In genomic region chr1:47894718-47895393, GRCh38 we compare ENCODE assay signal across 12 cellular contexts.
DNase-seq lines count a peak whose midpoint lies in the region; ATAC-seq and TF ChIP-seq lines count a peak whose summit lies in the region.
"Had no signal": no experiment of that assay in that cellular context is flagged by ENCODE, and none has a peak within 500 bp of the region (broad histone marks: within the 10 kb centered on the region; RNA-seq: fewer than 3 reads in every experiment).

No MANE protein-coding gene starts in this region.

- TF ChIP-seq CTCF in stomach (IDR thresholded peaks at IDR 0.05): no peak

- no peak for TF ChIP-seq POLR2A in stomach (IDR thresholded peaks at IDR 0.05)

- H3K27ac ChIP-seq in HUES6 (ENCODE audit: low read depth, low read length) (no peak overlapping the region), right cardiac atrium (ENCODE audit: low read length) (no peak overlapping the region), stomach (no peak overlapping the region)
- H3K27ac ChIP-seq: suprapubic skin had no signal

- H3K4me3 ChIP-seq in HUES6 (ENCODE audit: low read depth, low read length) (peak overlapping the region; percentile 29), right cardiac atrium (ENCODE audit: low read length) (no peak overlapping the region), stomach (no peak overlapping the region)
- H3K4me3 ChIP-seq: suprapubic skin had no signal

- H3K27me3 ChIP-seq in HUES6 (ENCODE audit: control insufficient read depth, insufficient read depth, low read length) (peaks cover 31% of the 10 kb centered on the region; the same call in 1 of the 2 replicates), right cardiac atrium (ENCODE audit: control insufficient read depth, insufficient read depth) (no peaks in the 10 kb centered on the region), stomach (no peaks in the 10 kb centered on the region)
- H3K27me3 ChIP-seq: suprapubic skin had no signal

- TF ChIP-seq EP300 in stomach (IDR thresholded peaks at IDR 0.05): no peak

- ATAC-seq in right cardiac atrium (peak; percentile 72 to 82), HG03442 (IDR thresholded peaks at IDR 0.05; ENCODE audit: unreplicated experiment) (no peak), GM18861 (IDR thresholded peaks at IDR 0.05; ENCODE audit: unreplicated experiment) (no peak)

- peak overlapping the region; percentile 21 for H3K9ac ChIP-seq in HUES6 (ENCODE audit: low read length)

- DNase-seq in T1000 (lab: John Stamatoyannopoulos, UW) (peak; percentile 8), right cardiac atrium (peak in 1 of 3 donors; percentile 26), stomach (peak; percentile 50)
- no peak for DNase-seq in stimulated activated CD4-positive, alpha-beta T cell treated with anti-CD3 and anti-CD28 coated beads, Interleukin-2, amount 100 ng/mL, for 48 hours
- DNase-seq: activated CD8-positive, alpha-beta memory T cell treated with anti-CD3 and anti-CD28 coated beads, Interleukin-2, amount 50 U/mL, for 4 hours; cortex of kidney; NCI-H187 treated with DMSO at 0.1 percent for 48 hours; T-helper 1 cell had no signal

- no peaks in the 10 kb centered on the region for H3K9me3 ChIP-seq in HUES6 (ENCODE audit: control insufficient read depth, insufficient read depth, low read depth, low read length)
- no peaks in the 10 kb centered on the region for H3K9me3 ChIP-seq in right cardiac atrium (ENCODE audit: control insufficient read depth, low read length)
- no peaks in the 10 kb centered on the region for H3K9me3 ChIP-seq in stomach
- H3K9me3 ChIP-seq: suprapubic skin had no signal

- intact Hi-C loops in right cardiac atrium (cut with DNase I) (no loop called here), stomach (cut with DNase I; ENCODE audit: low total_unique reads) (no loop called here)

- 66% methylated on average over 12 of the region's 12 CpGs for WGBS in right cardiac atrium
- WGBS in stomach, 5 donors: 63 to 78% (median 69%) methylated on average over 11 to 12 of the region's 12 CpGs

- H3K4me1 ChIP-seq in HUES6 (ENCODE audit: control insufficient read depth, insufficient read depth, low read length): peaks cover 66% of the 10 kb centered on the region
- peaks cover 14% of the 10 kb centered on the region for H3K4me1 ChIP-seq in right cardiac atrium (ENCODE audit: control insufficient read depth, insufficient read depth, low read length)
- H3K4me1 ChIP-seq in stomach: no peaks in the 10 kb centered on the region

- H3K36me3 ChIP-seq in HUES6 (ENCODE audit: control insufficient read depth, insufficient read depth, low read length) (no peaks in the 10 kb centered on the region), stomach (no peaks in the 10 kb centered on the region)
- H3K36me3 ChIP-seq: suprapubic skin had no signal

Comparison
In these comparisons a context has a peak if more than half of its experiments do, and no peak if none do; other contexts are left out.
1. DNase-seq: peak in T1000 (single experiment) and stomach (single experiment); none in stimulated activated CD4-positive, alpha-beta T cell treated with anti-CD3 and anti-CD28 coated beads, Interleukin-2, amount 100 ng/mL, for 48 hours (0 of 2).
2. ATAC-seq: peak in right cardiac atrium (2 of 2); none in HG03442 (single experiment) and GM18861 (single experiment).